ENCODE assay signal across 14 cellular contexts in genomic region chr16:65548470-65548869, GRCh38.
A peak's percentile ranks its signal among the peaks of the same experiment; 100 is the strongest.
DNase-seq lines count a peak whose midpoint lies in the region; ATAC-seq and TF ChIP-seq lines count a peak whose summit lies in the region.
"Had no signal": no experiment of that assay in that cellular context is flagged by ENCODE, and none has a peak within 500 bp of the region (broad histone marks: within the 10 kb centered on the region; RNA-seq: fewer than 3 reads in every experiment).

No MANE protein-coding gene starts in this region.

- WGBS in mammary epithelial cell (ENCODE audit: low coverage, missing lambda C conversion rate): 69% methylated on average over 2 of the region's 2 CpGs
- 60 to 68% methylated on average over 2 of the region's 2 CpGs for WGBS in tibial nerve, 2 donors

- no peak overlapping the region for H3K4me3 ChIP-seq in mammary epithelial cell (replicated peaks in 1 of 3; ENCODE audit: insufficient read depth in 1 of 3, low read depth in 2 of 3, low read length in 3 of 3)
- no peak overlapping the region for H3K4me3 ChIP-seq in astrocyte of the cerebellum (ENCODE audit: low read depth, low read length)
- H3K4me3 ChIP-seq in tibial nerve: no peak overlapping the region
- H3K4me3 ChIP-seq: transverse colon had no signal

- no peak for TF ChIP-seq POLR2A in tibial nerve (IDR thresholded peaks at IDR 0.05)

- H3K27me3 ChIP-seq in mammary epithelial cell (ENCODE audit: insufficient read depth, low read length) (no peaks in the 10 kb centered on the region), tibial nerve (no peaks in the 10 kb centered on the region)
- H3K27me3 ChIP-seq: neutrophil, transverse colon had no signal

- POLR2A ChIA-PET in MCF 10A (lab: Yijun Ruan, JAX): no interaction called here

- H3K4me1 ChIP-seq in mammary epithelial cell (ENCODE audit: insufficient read depth, low read length): peaks cover 29% of the 10 kb centered on the region
- H3K4me1 ChIP-seq in tibial nerve: peaks cover 0 to 37% (median 14%) of the 10 kb centered on the region in 4 donors
- H3K4me1 ChIP-seq: transverse colon had no signal

- intact Hi-C loops in mammary epithelial cell (cut with micrococcal nuclease) (no loop called here), MCF 10A (cut with micrococcal nuclease) (no loop called here)

- no peaks in the 10 kb centered on the region for H4K20me1 ChIP-seq in mammary epithelial cell (ENCODE audit: insufficient read depth, low read length)

- BruUV-seq in mammary epithelial cell (replicated peaks; lab: Mats Ljungman, UMichigan) (no TSS peak), MCF 10A (replicated peaks; lab: Mats Ljungman, UMichigan) (no TSS peak)

- CTCF ChIA-PET in mammary epithelial cell (lab: Charles Lee; ENCODE audit: low non-redundant PET): no interaction called here
- CTCF ChIA-PET in MCF 10A (lab: Yijun Ruan, JAX): no interaction called here

- H3K4me2 ChIP-seq in mammary epithelial cell (ENCODE audit: insufficient read depth, low read depth, low read length): peak overlapping the region; percentile 66

- H3K9me3 Mint-ChIP-seq in MCF 10A (ENCODE audit: unreplicated experiment): peaks cover 44% of the 10 kb centered on the region
- peaks cover 8 to 10% of the 10 kb centered on the region in 2 donors for H3K9me3 Mint-ChIP-seq in effector memory CD8-positive, alpha-beta T cell

- H3K27ac Mint-ChIP-seq in MCF 10A (ENCODE audit: low read depth, unreplicated experiment): no peak overlapping the region
- H3K27ac Mint-ChIP-seq in effector memory CD8-positive, alpha-beta T cell: no peak overlapping the region

- H3K36me3 ChIP-seq in mammary epithelial cell (ENCODE audit: insufficient read depth, low read length) (no peaks in the 10 kb centered on the region), tibial nerve (no peaks in the 10 kb centered on the region)
- H3K36me3 ChIP-seq: neutrophil, transverse colon had no signal

- no peaks in the 10 kb centered on the region for H3K4me1 Mint-ChIP-seq in MCF 10A (ENCODE audit: insufficient read depth, unreplicated experiment)
- H3K4me1 Mint-ChIP-seq in effector memory CD8-positive, alpha-beta T cell (ENCODE audit: low read depth in 2 of 2): no peaks in the 10 kb centered on the region

- TF ChIP-seq EP300 in tibial nerve (IDR thresholded peaks at IDR 0.05): no peak

- DNase-seq in mammary epithelial cell (no peak), MCF 10A (ENCODE audit: unreplicated experiment) (no peak), astrocyte of the cerebellum (ENCODE audit: low read depth) (peak; percentile 18), iPS-NIHi7 (ENCODE audit: extremely low spot score) (peak; percentile 61), tibial nerve (ENCODE audit: low spot score in 2 of 2) (no peak), NCI-H1930 (lab: John Stamatoyannopoulos, UW) (no peak)
- no peak for DNase-seq in effector memory CD8-positive, alpha-beta T cell
- DNase-seq: activated CD4-positive, alpha-beta T cell treated with anti-CD3 and anti-CD28 coated beads for 1 hour; activated T-cell treated with anti-CD3 and anti-CD28 coated beads for 4 hours; left ventricle myocardium superior; stimulated activated CD4-positive, alpha-beta T cell treated with anti-CD3 and anti-CD28 coated beads, Interleukin-15, amount 100 ng/mL, for 24 hours; transverse colon had no signal

- peak overlapping the region; percentile 6 for H3K27ac ChIP-seq in mammary epithelial cell (ENCODE audit: insufficient read depth, low read depth, low read length)
- peak overlapping the region in 3 of 4 donors; percentile 12 to 42 (median 26) for H3K27ac ChIP-seq in tibial nerve
- H3K27ac ChIP-seq: neutrophil, transverse colon had no signal

- H3K79me2 ChIP-seq in mammary epithelial cell (ENCODE audit: insufficient read depth, low read length): no peaks in the 10 kb centered on the region

- H3K27me3 Mint-ChIP-seq in MCF 10A (ENCODE audit: insufficient read depth, unreplicated experiment): no peaks in the 10 kb centered on the region
- no peaks in the 10 kb centered on the region for H3K27me3 Mint-ChIP-seq in effector memory CD8-positive, alpha-beta T cell

- H3K9me3 ChIP-seq in mammary epithelial cell (replicated peaks; ENCODE audit: insufficient read depth, low read length) (peaks cover 2% of the 10 kb centered on the region), tibial nerve (peaks cover 0 to 6% (median 0%) of the 10 kb centered on the region in 4 donors)
- H3K9me3 ChIP-seq: neutrophil, transverse colon had no signal

- no peak for TF ChIP-seq CTCF in mammary epithelial cell (conservative IDR thresholded peaks at IDR 0.05 in 1 of 2, IDR thresholded peaks at IDR 0.05 in 1 of 2; ENCODE audit: extremely low read depth in 1 of 2, insufficient read depth in 1 of 2, low read depth in 1 of 2, low read length in 2 of 2)
- no peak for TF ChIP-seq CTCF in MCF 10A (IDR thresholded peaks at IDR 0.05; ENCODE audit: unreplicated experiment)
- peak; percentile 48 for TF ChIP-seq CTCF in astrocyte of the cerebellum (IDR thresholded peaks at IDR 0.05; ENCODE audit: low read depth, low read length, missing control alignments)
- TF ChIP-seq CTCF in tibial nerve (IDR thresholded peaks at IDR 0.05): no peak

- H3K36me3 Mint-ChIP-seq in MCF 10A (ENCODE audit: insufficient read depth, unreplicated experiment): no peaks in the 10 kb centered on the region
- no peaks in the 10 kb centered on the region for H3K36me3 Mint-ChIP-seq in effector memory CD8-positive, alpha-beta T cell (ENCODE audit: insufficient read depth)

- in situ Hi-C loops in mammary epithelial cell (cut with MboI; ENCODE audit: low sequenced_read_pairs in 2 of 2) (no loop called here), astrocyte of the cerebellum (cut with HindIII; ENCODE audit: low sequenced_read_pairs) (no loop called here)

- H2AFZ ChIP-seq in mammary epithelial cell (ENCODE audit: low read depth, low read length): peak overlapping the region; percentile 76

- no peak overlapping the region for H3K9ac ChIP-seq in mammary epithelial cell (ENCODE audit: insufficient read depth, low read length)

- dilution Hi-C loops in mammary epithelial cell (cut with HindIII; ENCODE audit: low sequenced_read_pairs): no loop called here

- H3K4me3 Mint-ChIP-seq in MCF 10A (ENCODE audit: unreplicated experiment): no peak overlapping the region
- no peak overlapping the region for H3K4me3 Mint-ChIP-seq in effector memory CD8-positive, alpha-beta T cell

- ATAC-seq in GM21367 (IDR thresholded peaks at IDR 0.05; ENCODE audit: unreplicated experiment): no peak
- ATAC-seq in effector memory CD8-positive, alpha-beta T cell (replicated peaks): no peak
- ATAC-seq: left ventricle myocardium superior had no signal

Comparison
In these comparisons a context has a peak if more than half of its experiments do, and no peak if none do; other contexts are left out.
1. DNase-seq: peak in astrocyte of the cerebellum (single experiment) and iPS-NIHi7 (single experiment); none in mammary epithelial cell (single experiment), MCF 10A (single experiment), tibial nerve (0 of 2), effector memory CD8-positive, alpha-beta T cell (0 of 3) and NCI-H1930 (0 of 2).